Comparison of ENCODE assay signal across 12 cellular contexts in genomic region chr1:6207075-6207885, GRCh38. TPM values are rescaled to one million over a fixed set of nuclear protein-coding genes. Genes with fewer than 3 reads are reported as not detected.
A peak's percentile ranks its signal among the peaks of the same experiment; 100 is the strongest.
DNase-seq lines count a peak whose midpoint lies in the region; ATAC-seq and TF ChIP-seq lines count a peak whose summit lies in the region.
"Had no signal": no experiment of that assay in that cellular context is flagged by ENCODE, and none has a peak within 500 bp of the region (broad histone marks: within the 10 kb centered on the region; RNA-seq: fewer than 3 reads in every experiment).

No MANE protein-coding gene starts in this region.

- no peaks in the 10 kb centered on the region for H3K36me3 Mint-ChIP-seq in activated CD4-positive, alpha-beta T cell treated with anti-CD3 and anti-CD28 coated beads for 36 hours (ENCODE audit: low read depth)
- H3K36me3 Mint-ChIP-seq in T-cell = no peaks in the 10 kb centered on the region
- no peaks in the 10 kb centered on the region for H3K36me3 Mint-ChIP-seq in glutamatergic neuron (ENCODE audit: unreplicated experiment)

- no peaks in the 10 kb centered on the region for H3K9me3 Mint-ChIP-seq in activated CD4-positive, alpha-beta T cell treated with anti-CD3 and anti-CD28 coated beads for 36 hours (ENCODE audit: low read depth)
- H3K9me3 Mint-ChIP-seq in T-cell (no peaks in the 10 kb centered on the region), glutamatergic neuron (ENCODE audit: unreplicated experiment) (peaks cover 2% of the 10 kb centered on the region)

- no peak for DNase-seq in activated CD4-positive, alpha-beta T cell treated with anti-CD3 and anti-CD28 coated beads for 36 hours
- no peak for DNase-seq in activated CD4-positive, alpha-beta T cell treated with anti-CD3 and anti-CD28 coated beads, Interleukin-2, amount 50 U/mL, for 1 hour
- no peak for DNase-seq in T-cell
- no peak for DNase-seq in glutamatergic neuron
- DNase-seq in psoas muscle = peak in 1 of 2 donors; percentile 53
- no peak for DNase-seq in SW 1271 (lab: John Stamatoyannopoulos, UW)
- no peak for DNase-seq in upper lobe of right lung
- DNase-seq: NCI-H526; stimulated activated CD4-positive, alpha-beta T cell treated with anti-CD3 and anti-CD28 coated beads, Interleukin-2, amount 100 ng/mL, for 48 hours; testis had no signal

- no peaks in the 10 kb centered on the region for H3K27me3 ChIP-seq in psoas muscle (ENCODE audit: insufficient read depth in 3 of 3, low read length in 2 of 3)
- H3K27me3 ChIP-seq in upper lobe of right lung = peaks cover 18% of the 10 kb centered on the region
- H3K27me3 ChIP-seq: testis had no signal

- peaks cover 19% of the 10 kb centered on the region for H3K4me1 ChIP-seq in psoas muscle
- H3K4me1 ChIP-seq in upper lobe of right lung = peaks cover 34% of the 10 kb centered on the region

- peaks cover 0 to 6% of the 10 kb centered on the region in 2 donors for H3K36me3 ChIP-seq in psoas muscle (ENCODE audit: insufficient read depth in 1 of 2, low read depth in 1 of 2)
- no peaks in the 10 kb centered on the region for H3K36me3 ChIP-seq in upper lobe of right lung

- CTCF ChIA-PET in activated CD4-positive, alpha-beta T cell treated with anti-CD3 and anti-CD28 coated beads for 36 hours (lab: Charles Lee) = interaction anchor here (0.7 to 1.8 kb wide), 7 partner anchors 22 to 39 kb away, joined by 3 to 5 read pairs (median 4); no protein-coding TSS in a partner anchor
- CTCF ChIA-PET in T-cell (lab: Charles Lee) = interaction anchor here (0.5 to 0.6 kb wide), 2 partner anchors 39 to 187 kb away, joined by 3 to 4 read pairs; no protein-coding TSS in a partner anchor

- H3K9me3 ChIP-seq in psoas muscle = no peaks in the 10 kb centered on the region
- no peaks in the 10 kb centered on the region for H3K9me3 ChIP-seq in upper lobe of right lung
- H3K9me3 ChIP-seq: testis had no signal

- ATAC-seq in activated CD4-positive, alpha-beta T cell treated with anti-CD3 and anti-CD28 coated beads for 36 hours = no peak
- ATAC-seq in T-cell (replicated peaks in 1 of 4) (no peak), psoas muscle (no peak), GM21423 (IDR thresholded peaks at IDR 0.05; ENCODE audit: unreplicated experiment) (no peak), upper lobe of right lung (no peak)

- peaks cover 3% of the 10 kb centered on the region for H3K4me1 Mint-ChIP-seq in activated CD4-positive, alpha-beta T cell treated with anti-CD3 and anti-CD28 coated beads for 36 hours
- H3K4me1 Mint-ChIP-seq in T-cell (peaks cover 0 to 22% (median 15%) of the 10 kb centered on the region in 3 donors), glutamatergic neuron (ENCODE audit: low read depth, unreplicated experiment) (no peaks in the 10 kb centered on the region)

- TF ChIP-seq CTCF in glutamatergic neuron (IDR thresholded peaks at IDR 0.05; ENCODE audit: partially characterized antibody, unreplicated experiment) (no peak), psoas muscle (IDR thresholded peaks at IDR 0.05) (no peak), upper lobe of right lung (IDR thresholded peaks at IDR 0.05) (no peak)

- H3K4me3 ChIP-seq in psoas muscle = peak overlapping the region; percentile 76
- H3K4me3 ChIP-seq in upper lobe of right lung = no peak overlapping the region

- peaks cover 8% of the 10 kb centered on the region for H3K27me3 Mint-ChIP-seq in activated CD4-positive, alpha-beta T cell treated with anti-CD3 and anti-CD28 coated beads for 36 hours
- H3K27me3 Mint-ChIP-seq in T-cell (peaks cover 4 to 21% of the 10 kb centered on the region in 2 donors), glutamatergic neuron (ENCODE audit: unreplicated experiment) (peaks cover 4% of the 10 kb centered on the region)

- H3K27ac ChIP-seq in psoas muscle (no peak overlapping the region), upper lobe of right lung (no peak overlapping the region)
- H3K27ac ChIP-seq: testis had no signal

- peak overlapping the region; percentile 77 for H3K4me3 Mint-ChIP-seq in activated CD4-positive, alpha-beta T cell treated with anti-CD3 and anti-CD28 coated beads for 36 hours
- H3K4me3 Mint-ChIP-seq in T-cell = peak overlapping the region; percentile 57 to 72 (median 71)
- peak overlapping the region; percentile 42 for H3K4me3 Mint-ChIP-seq in glutamatergic neuron (ENCODE audit: unreplicated experiment)

- H3K27ac Mint-ChIP-seq in activated CD4-positive, alpha-beta T cell treated with anti-CD3 and anti-CD28 coated beads for 36 hours = no peak overlapping the region
- H3K27ac Mint-ChIP-seq in T-cell (no peak overlapping the region), glutamatergic neuron (ENCODE audit: unreplicated experiment) (no peak overlapping the region)

- POLR2A ChIA-PET in activated CD4-positive, alpha-beta T cell treated with anti-CD3 and anti-CD28 coated beads for 36 hours (lab: Charles Lee) = interaction anchor here (0.9 to 1.1 kb wide), 2 partner anchors 21 to 28 kb away, joined by 3 to 4 read pairs; no protein-coding TSS in a partner anchor
- POLR2A ChIA-PET in T-cell (lab: Charles Lee) = no interaction called here

- 77 to 86% (median 78%) methylated on average over 19 of the region's 19 CpGs for WGBS in psoas muscle, 3 donors

- intact Hi-C loops in activated CD4-positive, alpha-beta T cell treated with anti-CD3 and anti-CD28 coated beads for 36 hours (cut with DNase I, micrococcal nuclease) = no loop called here
- intact Hi-C loops in psoas muscle (cut with DNase I) (loop anchor here in 1 of 2 donors (5.0 kb wide), 1 partner anchor 35 kb away; the partner anchor contains the start of gene HES3), upper lobe of right lung (cut with DNase I) (no loop called here)

RNA-seq across cellular contexts. Expression of gene RNF207, which starts 1.4 kb away (rescaled TPM):
- total RNA-seq in activated CD4-positive, alpha-beta T cell treated with anti-CD3 and anti-CD28 coated beads for 36 hours = 10 to 100 TPM; 13.5 to 15.2 TPM
- total RNA-seq in T-cell (1 to 10 TPM; 4.7 to 9.7 (median 6.9) TPM), glutamatergic neuron (ENCODE audit: unreplicated experiment) (5.6 TPM), psoas muscle (10 to 100 TPM in 1 of 4 donors, 1 to 10 TPM in 3; 3.4 to 13.6 (median 4.6) TPM), upper lobe of right lung (12.7 TPM)
- polyA plus RNA-seq in psoas muscle = 1 to 10 TPM; 2.5 to 5.1 (median 3.0) TPM

RNA-seq across cellular contexts. Expression of gene RPL22, which starts 7.9 kb away (rescaled TPM):
- total RNA-seq in activated CD4-positive, alpha-beta T cell treated with anti-CD3 and anti-CD28 coated beads for 36 hours = 100 to 1,000 TPM; 392 to 475 TPM
- total RNA-seq in T-cell (100 to 1,000 TPM; 448 to 621 (median 462) TPM), glutamatergic neuron (ENCODE audit: unreplicated experiment) (275 TPM), psoas muscle (100 to 1,000 TPM; 308 to 417 (median 333) TPM), upper lobe of right lung (308 TPM)
- 100 to 1,000 TPM; 285 to 333 (median 291) TPM for polyA plus RNA-seq in psoas muscle

RNA-seq across cellular contexts. Expression of gene CHD5, which starts 27.2 kb away (rescaled TPM):
- under 1 TPM; 0.25 to 0.76 TPM for total RNA-seq in activated CD4-positive, alpha-beta T cell treated with anti-CD3 and anti-CD28 coated beads for 36 hours
- total RNA-seq in T-cell = under 1 TPM; 0.05 to 0.23 (median 0.16) TPM
- total RNA-seq in glutamatergic neuron (ENCODE audit: unreplicated experiment) = 0.96 TPM
- total RNA-seq in psoas muscle = under 1 TPM in 2 of 4 donors, not detected in 2; 0.24 to 0.25 TPM
- under 1 TPM; 0.03 to 0.38 (median 0.17) TPM for polyA plus RNA-seq in psoas muscle
- 0.23 TPM for total RNA-seq in upper lobe of right lung
- total RNA-seq: myocyte had no signal

RNA-seq across cellular contexts. Expression of gene ICMT, which starts 28.5 kb away (rescaled TPM):
- 10 to 100 TPM; 31.9 to 35.4 TPM for total RNA-seq in activated CD4-positive, alpha-beta T cell treated with anti-CD3 and anti-CD28 coated beads for 36 hours
- total RNA-seq in T-cell (10 to 100 TPM in 4 of 5 donors, 1 to 10 TPM in 1; 9.6 to 24.0 (median 20.7) TPM), glutamatergic neuron (ENCODE audit: unreplicated experiment) (55.5 TPM), psoas muscle (100 to 1,000 TPM in 1 of 4 donors, 10 to 100 TPM in 3; 57.3 to 215 (median 68.3) TPM), upper lobe of right lung (56.9 TPM)
- 100 to 1,000 TPM in 1 of 3 donors, 10 to 100 TPM in 2; 39.2 to 101 (median 47.2) TPM for polyA plus RNA-seq in psoas muscle

RNA-seq across cellular contexts. Expression of gene HES3, which starts 36.7 kb away (rescaled TPM):
- not detected for total RNA-seq in activated CD4-positive, alpha-beta T cell treated with anti-CD3 and anti-CD28 coated beads for 36 hours
- total RNA-seq in T-cell (not detected), glutamatergic neuron (ENCODE audit: unreplicated experiment) (0.66 TPM), psoas muscle (not detected), upper lobe of right lung (not detected)
- not detected for polyA plus RNA-seq in psoas muscle
- total RNA-seq: myocyte, testis had no signal
